ENCODE assay signal across 8 cellular contexts in the genomic region with DNA sequence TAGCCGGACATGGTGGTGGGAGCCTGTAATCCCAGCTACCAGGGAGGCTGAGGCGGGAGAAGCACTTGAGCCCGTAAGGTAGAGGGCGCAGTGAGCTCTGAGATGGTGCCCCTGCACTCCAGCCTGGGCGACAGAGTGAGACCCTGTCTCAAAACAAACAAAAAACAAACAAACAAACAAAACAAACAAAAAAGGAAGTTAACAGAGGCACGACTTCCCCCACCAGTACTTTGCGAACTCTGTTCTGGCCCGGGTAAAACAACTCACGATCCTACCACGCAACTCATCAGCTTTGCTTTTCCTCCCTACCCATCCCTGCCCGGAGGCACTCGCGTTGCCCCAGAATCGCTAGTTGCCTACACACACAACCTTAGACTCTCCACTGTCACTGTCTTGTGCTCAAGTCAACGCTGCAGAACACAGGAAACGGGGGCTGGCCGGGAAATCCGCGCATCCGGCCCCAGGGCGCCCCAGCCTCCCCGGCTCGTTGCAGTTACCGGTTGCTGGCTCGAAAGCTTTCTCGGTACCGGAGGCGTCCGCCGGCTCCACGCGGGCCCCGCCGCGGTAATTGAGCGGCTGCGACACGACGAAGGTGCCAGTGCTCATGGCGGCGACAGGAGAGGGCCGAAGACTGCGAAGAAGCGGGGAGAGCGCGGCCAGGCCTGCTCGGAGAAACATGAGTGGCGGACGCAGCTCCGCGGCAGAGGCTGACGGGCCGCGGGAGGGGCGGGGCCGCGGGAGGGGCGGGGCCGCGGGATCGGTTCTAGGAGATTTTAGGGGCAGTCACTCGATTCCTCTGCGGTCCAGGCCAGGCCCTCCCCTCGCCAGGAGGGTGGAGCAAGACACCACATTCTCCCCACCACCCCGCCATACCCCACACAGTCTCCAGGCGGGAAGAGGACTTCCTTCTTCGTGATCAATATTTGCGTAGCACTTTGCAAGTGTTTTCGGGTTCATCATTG. TPM values are rescaled to one million over a fixed set of nuclear protein-coding genes. Genes with fewer than 3 reads are reported as not detected.
DNase-seq lines count a peak whose midpoint lies in the region; TF ChIP-seq lines count a peak whose summit lies in the region.

Gene ALDH9A1, minus strand, starts transcription at position 682 of the 962 bp plus-strand sequence. Its CDS starts 4 bp downstream, at position 678.

- TF ChIP-seq EP300 in neural cell (conservative IDR thresholded peaks at IDR 0.05; ENCODE audit: poor library complexity, severe bottlenecking) (no peak), stomach (IDR thresholded peaks at IDR 0.05) (no peak)

- no peaks in the 10 kb centered on the region for H4K20me1 ChIP-seq in neural cell (ENCODE audit: insufficient read depth)

- H3K9me3 ChIP-seq in MG63: peaks cover 12% of the 10 kb centered on the region
- H3K9me3 ChIP-seq in neural cell (ENCODE audit: low read length): no peaks in the 10 kb centered on the region
- no peaks in the 10 kb centered on the region for H3K9me3 ChIP-seq in stomach

- H3K27ac ChIP-seq in neural cell (ENCODE audit: low read length) (peak within 1 kb of the TSS; percentile 83), stomach (peak within 1 kb of the TSS; percentile 82 to 96 (median 93))

- no peak for TF ChIP-seq RAD21 in neural cell (conservative IDR thresholded peaks at IDR 0.05)

- H3K4me1 ChIP-seq in stomach: peaks cover 19 to 36% (median 32%) of the 10 kb centered on the region in 4 donors

- 0 to 1% (median 0%) methylated on average over 51 to 69 of the region's 69 CpGs for WGBS in stomach, 5 donors

- intact Hi-C loops in stomach (cut with DNase I; ENCODE audit: low total_unique reads): no loop called here

- no peaks in the 10 kb centered on the region for H3F3A ChIP-seq in neural cell (ENCODE audit: insufficient read depth, low read length, poor library complexity, severe bottlenecking)

- H3K9ac ChIP-seq in neural cell (ENCODE audit: low read length): peak within 1 kb of the TSS; percentile 85

- H3K36me3 ChIP-seq in MG63 (peaks cover 15% of the 10 kb centered on the region), neural cell (ENCODE audit: insufficient read depth, low read length) (no peaks in the 10 kb centered on the region), stomach (peaks cover 0 to 9% (median 0%) of the 10 kb centered on the region in 4 donors)

- peak within 1 kb of the TSS; percentile 93 for H2AFZ ChIP-seq in neural cell (ENCODE audit: low read depth, low read length)

- H3K4me2 ChIP-seq in neural cell (ENCODE audit: low read length): peak within 1 kb of the TSS; percentile 63

- DNase-seq in GM03348 (ENCODE audit: low spot score) (peak; percentile 97), HCEC 1CT (peak; percentile 91), MG63 (peak; percentile 96), SHP77 treated with DMSO at 0.1 percent for 48 hours (lab: John Stamatoyannopoulos, UW) (peak; percentile 69), fibroblast of the aortic adventitia (ENCODE audit: low read depth) (peak; percentile 78), stomach (peak; percentile 89)
- DNase-seq in activated effector memory CD4-positive, alpha-beta T cell treated with Interleukin-2 at 50 U/mL for 16 hours: peak; percentile 83

- peaks cover 16% of the 10 kb centered on the region for H3K79me2 ChIP-seq in neural cell (replicated peaks; ENCODE audit: insufficient read depth, low read length)

- peak in 1 of 4 donors; percentile 70 for TF ChIP-seq POLR2A in stomach (IDR thresholded peaks at IDR 0.05)

- H3K4me3 ChIP-seq in MG63: peak within 1 kb of the TSS; percentile 76
- peak within 1 kb of the TSS; percentile 81 for H3K4me3 ChIP-seq in fibroblast of the aortic adventitia (ENCODE audit: low read depth, low read length)
- peak within 1 kb of the TSS; percentile 98 for H3K4me3 ChIP-seq in neural cell (ENCODE audit: low read length)
- peak within 1 kb of the TSS; percentile 55 to 74 (median 65) for H3K4me3 ChIP-seq in stomach

- no peaks in the 10 kb centered on the region; the same call in 1 of the 2 replicates for H3K27me3 ChIP-seq in MG63
- H3K27me3 ChIP-seq in neural cell (ENCODE audit: insufficient read depth, low read depth, low read length): no peaks in the 10 kb centered on the region
- H3K27me3 ChIP-seq in stomach: no peaks in the 10 kb centered on the region

- H3K9me2 ChIP-seq in neural cell (ENCODE audit: insufficient read depth, low read length): no peaks in the 10 kb centered on the region

- peak; percentile 46 for TF ChIP-seq CTCF in fibroblast of the aortic adventitia (IDR thresholded peaks at IDR 0.05; ENCODE audit: insufficient read depth, low read length)
- TF ChIP-seq CTCF in neural cell (IDR thresholded peaks at IDR 0.05; ENCODE audit: poor library complexity, severe bottlenecking): peak; percentile 69
- TF ChIP-seq CTCF in stomach (IDR thresholded peaks at IDR 0.05): peak in 4 of 7 experiments; percentile 7 to 13 (median 11)

TF ChIP-seq in neural cell, 6 proteins besides CTCF, POLR2A, EP300 and RAD21:
- TF ChIP-seq SMC3 (conservative IDR thresholded peaks at IDR 0.05; ENCODE audit: poor library complexity): peak; percentile 55
- TF ChIP-seq EZH2 (IDR thresholded peaks at IDR 0.05; ENCODE audit: borderline replicate concordance, insufficient read depth, low read length, poor library complexity, severe bottlenecking): no peak
- peak; percentile 78 for TF ChIP-seq MXI1 (conservative IDR thresholded peaks at IDR 0.05; ENCODE audit: poor library complexity, severe bottlenecking)
- TF ChIP-seq REST (IDR thresholded peaks at IDR 0.05; ENCODE audit: borderline replicate concordance): peak; percentile 58
- peak; percentile 67 for TF ChIP-seq TAF1 (IDR thresholded peaks at IDR 0.05; ENCODE audit: low read depth)
- peak; percentile 74 for TF ChIP-seq POLR2AphosphoS5 (IDR thresholded peaks at IDR 0.05)

RNA-seq across cellular contexts. Expression of gene ALDH9A1, which starts in this region (rescaled TPM):
- total RNA-seq in MG63 (2014; rRNA removed; shearing (Covaris generic); ENCODE audit: low replicate concordance): 82.1 and 124 TPM in 2 replicates
- total RNA-seq in fibroblast of the aortic adventitia (ENCODE audit: low replicate concordance) (71.7 and 97.2 TPM in 2 replicates), stomach (100 to 1,000 TPM in 1 of 5 donors, 10 to 100 TPM in 3, under 1 TPM in 1; 0.87 to 101 (median 45.9) TPM)
- polyA plus RNA-seq in neural cell (25.5 and 26.6 TPM in 2 replicates), stomach (10 to 100 TPM; 25.2 to 51.0 (median 35.8) TPM)
- polyA minus RNA-seq in neural cell: 16.7 and 19.0 TPM in 2 replicates

Comparison
In these comparisons a context has a peak if more than half of its experiments do, and no peak if none do; other contexts are left out.
1. Peak in every context shown above with its lines: DNase-seq, H3K4me3 ChIP-seq and H3K27ac ChIP-seq.
2. CTCF ChIP-seq: peak in every context shown above with its lines; median percentile 69 in neural cell; 46 in fibroblast of the aortic adventitia; 11 in stomach.